ENCODE assay signal across 18 cellular contexts in genomic region chr13:78881746-78882145, GRCh38.
DNase-seq lines count a peak whose midpoint lies in the region; ATAC-seq lines count a peak whose summit lies in the region.
"Had no signal": no experiment of that assay in that cellular context is flagged by ENCODE, and none has a peak within 500 bp of the region (broad histone marks: within the 10 kb centered on the region; RNA-seq: fewer than 3 reads in every experiment).

No MANE protein-coding gene starts in this region.

- H3K4me1 Mint-ChIP-seq in T-cell: no peaks in the 10 kb centered on the region
- H3K4me1 Mint-ChIP-seq: activated naive CD8-positive, alpha-beta T cell treated with anti-CD3 and anti-CD28 coated beads for 36 hours had no signal

- no peaks in the 10 kb centered on the region for H3K36me3 Mint-ChIP-seq in T-cell
- H3K36me3 Mint-ChIP-seq: activated naive CD8-positive, alpha-beta T cell treated with anti-CD3 and anti-CD28 coated beads for 36 hours had no signal

- peaks cover 0 to 9% (median 0%) of the 10 kb centered on the region in 3 donors for H3K9me3 Mint-ChIP-seq in T-cell
- H3K9me3 Mint-ChIP-seq: activated CD8-positive, alpha-beta T cell treated with anti-CD3 and anti-CD28 coated beads for 36 hours; activated naive CD8-positive, alpha-beta T cell treated with anti-CD3 and anti-CD28 coated beads for 36 hours; T-helper 1 cell treated with Interleukin-12 subunit alpha and Interleukin-12 subunit beta and Interleukin-4 antibody, amounts not matched to agents 30 μg/mL and 1 μg/mL, for 36 hours had no signal

- POLR2A ChIA-PET in T-cell (lab: Charles Lee): no interaction called here

- H3K4me3 Mint-ChIP-seq in T-cell: no peak overlapping the region
- H3K4me3 Mint-ChIP-seq: activated CD8-positive, alpha-beta T cell treated with anti-CD3 and anti-CD28 coated beads for 36 hours; activated naive CD8-positive, alpha-beta T cell treated with anti-CD3 and anti-CD28 coated beads for 36 hours; dendritic cell treated with granulocyte-macrophage colony-stimulating factor and Interleukin-4, amounts not matched to agents 40 ng/mL and 50 ng/mL, for 4 days; T-helper 1 cell treated with Interleukin-12 subunit alpha and Interleukin-12 subunit beta and Interleukin-4 antibody, amounts not matched to agents 30 μg/mL and 1 μg/mL, for 36 hours; WTC11 had no signal

- H3K27ac Mint-ChIP-seq in T-cell: no peak overlapping the region
- H3K27ac Mint-ChIP-seq: activated CD8-positive, alpha-beta T cell treated with anti-CD3 and anti-CD28 coated beads for 36 hours; activated naive CD8-positive, alpha-beta T cell treated with anti-CD3 and anti-CD28 coated beads for 36 hours; dendritic cell treated with granulocyte-macrophage colony-stimulating factor and Interleukin-4, amounts not matched to agents 40 ng/mL and 50 ng/mL, for 4 days; T-helper 1 cell treated with Interleukin-12 subunit alpha and Interleukin-12 subunit beta and Interleukin-4 antibody, amounts not matched to agents 30 μg/mL and 1 μg/mL, for 36 hours; WTC11 had no signal

- ATAC-seq in HG03571 (IDR thresholded peaks at IDR 0.05; ENCODE audit: unreplicated experiment) (no peak), T-cell (replicated peaks in 1 of 4) (no peak), GM18520 (IDR thresholded peaks at IDR 0.05; ENCODE audit: unreplicated experiment) (no peak)
- ATAC-seq: activated CD8-positive, alpha-beta T cell treated with anti-CD3 and anti-CD28 coated beads for 36 hours; foreskin keratinocyte; right lobe of liver; WTC11 had no signal

- peak; percentile 92 for DNase-seq in COLO668 (lab: John Stamatoyannopoulos, UW; ENCODE audit: unreplicated experiment)
- peak; percentile 63 for DNase-seq in NCI-H128 (lab: John Stamatoyannopoulos, UW; ENCODE audit: unreplicated experiment)
- peak; percentile 76 for DNase-seq in NCI-H2107 treated with DMSO at 0.1 percent for 48 hours (lab: John Stamatoyannopoulos, UW; ENCODE audit: unreplicated experiment)
- peak; percentile 57 to 63 for DNase-seq in SHP77 (lab: John Stamatoyannopoulos, UW)
- DNase-seq in NCI-H226: no peak
- no peak for DNase-seq in T-cell
- DNase-seq: activated CD8-positive, alpha-beta T cell treated with anti-CD3 and anti-CD28 coated beads for 36 hours; activated naive CD8-positive, alpha-beta T cell treated with anti-CD3 and anti-CD28 coated beads for 36 hours; activated T-cell treated with anti-CD3 and anti-CD28 coated beads, Interleukin-2, amount 50 U/mL, for 48 hours; foreskin keratinocyte; NK-92 treated with Interleukin-12 subunit alpha and Interleukin-12 subunit beta, amount 100 ng/mL, for 24 hours; right lobe of liver; stomach had no signal

- CTCF ChIA-PET in T-cell (lab: Charles Lee): no interaction called here

- peaks cover 3 to 5% of the 10 kb centered on the region in 2 donors for H3K27me3 Mint-ChIP-seq in T-cell
- H3K27me3 Mint-ChIP-seq: activated CD8-positive, alpha-beta T cell treated with anti-CD3 and anti-CD28 coated beads for 36 hours; dendritic cell treated with granulocyte-macrophage colony-stimulating factor and Interleukin-4, amounts not matched to agents 40 ng/mL and 50 ng/mL, for 4 days had no signal

Comparison
In these comparisons a context has a peak if more than half of its experiments do, and no peak if none do; other contexts are left out.
1. DNase-seq: peak in COLO668 (single experiment), NCI-H128 (single experiment), NCI-H2107 treated with DMSO at 0.1 percent for 48 hours (single experiment) and SHP77 (2 of 2); none in NCI-H226 (single experiment) and T-cell (0 of 34).